ENCODE assay signal across 28 cellular contexts in genomic region chr14:94648801-94649200, GRCh38. TPM values are rescaled to one million over a fixed set of nuclear protein-coding genes. Genes with fewer than 3 reads are reported as not detected.
"Had no signal": no experiment of that assay in that cellular context is flagged by ENCODE, and none has a peak within 500 bp of the region (broad histone marks: within the 10 kb centered on the region; RNA-seq: fewer than 3 reads in every experiment).

No MANE protein-coding gene starts in this region.

- H3K4me3 ChIP-seq: SJSA1 had no signal

- H3K4me2 ChIP-seq: SK-N-SH had no signal

- H3K4me1 Mint-ChIP-seq: activated CD4-positive, alpha-beta T cell treated with anti-CD3 and anti-CD28 coated beads, Interleukin-2, amount 10 ng/mL, durations not matched to agents 24 days and 14 days; activated naive CD4-positive, alpha-beta T cell treated with anti-CD3 and anti-CD28 coated beads, Interleukin-2, amount 10 ng/mL, durations not matched to agents 7 days and 5 days; activated naive CD8-positive, alpha-beta T cell treated with anti-CD3 and anti-CD28 coated beads, Interleukin-2, amount 50 U/mL, for 24 hours; brain had no signal

- H3K4me3 Mint-ChIP-seq: activated CD4-positive, alpha-beta T cell treated with anti-CD3 and anti-CD28 coated beads, Interleukin-2, amount 10 ng/mL, durations not matched to agents 24 days and 14 days; activated CD8-positive, alpha-beta T cell treated with anti-CD3 and anti-CD28 coated beads, Interleukin-2, amount 10 ng/mL, durations not matched to agents 7 days and 5 days; activated naive CD4-positive, alpha-beta T cell treated with anti-CD3 and anti-CD28 coated beads, Interleukin-2, amount 10 ng/mL, durations not matched to agents 7 days and 5 days; activated naive CD8-positive, alpha-beta T cell; activated naive CD8-positive, alpha-beta T cell treated with anti-CD3 and anti-CD28 coated beads, Interleukin-2, amount 50 U/mL, for 24 hours; brain; T-helper 1 cell treated with Interleukin-12 subunit alpha and Interleukin-12 subunit beta and Interleukin-4 antibody, amounts not matched to agents 30 μg/mL and 1 μg/mL, for 36 hours; T-helper 2 cell treated with Interferon-gamma antibody and Interleukin-4, amounts not matched to agents 5 μg/mL and 100 μg/mL, for 36 hours had no signal

- H3K27me3 ChIP-seq: SJSA1 had no signal

- H3K9me2 ChIP-seq: SK-N-SH had no signal

- H3K4me1 ChIP-seq: SJSA1 had no signal

- H3K27ac ChIP-seq: SJSA1 had no signal

- DNase-seq: activated CD4-positive, alpha-beta T cell treated with anti-CD3 and anti-CD28 coated beads, Interleukin-2, amount 10 ng/mL, durations not matched to agents 24 days and 14 days; activated CD4-positive, alpha-beta T cell treated with anti-CD3 and anti-CD28 coated beads, Interleukin-2, amount 50 U/mL, for 48 hours; activated CD8-positive, alpha-beta memory T cell treated with anti-CD3 and anti-CD28 coated beads, Interleukin-2, amount 50 U/mL, for 48 hours; activated CD8-positive, alpha-beta T cell treated with anti-CD3 and anti-CD28 coated beads, Interleukin-2, amount 10 ng/mL, durations not matched to agents 7 days and 5 days; activated effector memory CD4-positive, alpha-beta T cell treated with Interleukin-2 at 50 U/mL for 16 hours; activated naive CD4-positive, alpha-beta T cell treated with anti-CD3 and anti-CD28 coated beads, Interleukin-2, amount 10 ng/mL, durations not matched to agents 7 days and 5 days; activated naive CD8-positive, alpha-beta T cell treated with anti-CD3 and anti-CD28 coated beads, Interleukin-2, amount 50 U/mL, for 24 hours; activated T-cell treated with anti-CD3 and anti-CD28 coated beads, Interleukin-2, amount 50 U/mL, for 48 hours; anterior cingulate cortex; central memory CD4-positive, alpha-beta T cell; Karpas-422; NCI-H1105; NCI-H1436; NCI-H1694; NCI-H1930; NCI-H2081 treated with DMSO at 0.1 percent for 48 hours; NCI-H345; NCI-H524 treated with DMSO at 0.1 percent for 48 hours; RPMI8226; SHP77 treated with DMSO at 0.1 percent for 48 hours; SK-N-SH had no signal

- H3K36me3 Mint-ChIP-seq: activated naive CD4-positive, alpha-beta T cell treated with anti-CD3 and anti-CD28 coated beads, Interleukin-2, amount 10 ng/mL, durations not matched to agents 7 days and 5 days; activated naive CD8-positive, alpha-beta T cell; brain had no signal

- H3K27ac Mint-ChIP-seq: activated CD4-positive, alpha-beta T cell treated with anti-CD3 and anti-CD28 coated beads, Interleukin-2, amount 10 ng/mL, durations not matched to agents 24 days and 14 days; activated CD8-positive, alpha-beta T cell treated with anti-CD3 and anti-CD28 coated beads, Interleukin-2, amount 10 ng/mL, durations not matched to agents 7 days and 5 days; activated naive CD4-positive, alpha-beta T cell treated with anti-CD3 and anti-CD28 coated beads, Interleukin-2, amount 10 ng/mL, durations not matched to agents 7 days and 5 days; activated naive CD8-positive, alpha-beta T cell; activated naive CD8-positive, alpha-beta T cell treated with anti-CD3 and anti-CD28 coated beads, Interleukin-2, amount 50 U/mL, for 24 hours; brain; T-helper 1 cell treated with Interleukin-12 subunit alpha and Interleukin-12 subunit beta and Interleukin-4 antibody, amounts not matched to agents 30 μg/mL and 1 μg/mL, for 36 hours; T-helper 2 cell treated with Interferon-gamma antibody and Interleukin-4, amounts not matched to agents 5 μg/mL and 100 μg/mL, for 36 hours had no signal

- H3K9ac ChIP-seq: SK-N-SH had no signal

- H3K36me3 ChIP-seq: SJSA1 had no signal

- H3K27me3 Mint-ChIP-seq: activated CD4-positive, alpha-beta T cell treated with anti-CD3 and anti-CD28 coated beads, Interleukin-2, amount 10 ng/mL, durations not matched to agents 24 days and 14 days; activated naive CD4-positive, alpha-beta T cell treated with anti-CD3 and anti-CD28 coated beads, Interleukin-2, amount 10 ng/mL, durations not matched to agents 7 days and 5 days had no signal

- ATAC-seq: activated CD8-positive, alpha-beta T cell treated with anti-CD3 and anti-CD28 coated beads, Interleukin-2, amount 10 ng/mL, durations not matched to agents 7 days and 5 days; activated naive CD8-positive, alpha-beta T cell treated with anti-CD3 and anti-CD28 coated beads, Interleukin-2, amount 50 U/mL, for 24 hours; Panc1 had no signal

- H3K9me3 ChIP-seq: SK-N-SH had no signal

- H3K9me3 Mint-ChIP-seq: activated CD4-positive, alpha-beta T cell treated with anti-CD3 and anti-CD28 coated beads, Interleukin-2, amount 10 ng/mL, durations not matched to agents 24 days and 14 days; activated naive CD4-positive, alpha-beta T cell treated with anti-CD3 and anti-CD28 coated beads, Interleukin-2, amount 10 ng/mL, durations not matched to agents 7 days and 5 days; T-helper 1 cell treated with Interleukin-12 subunit alpha and Interleukin-12 subunit beta and Interleukin-4 antibody, amounts not matched to agents 30 μg/mL and 1 μg/mL, for 36 hours; T-helper 2 cell treated with Interferon-gamma antibody and Interleukin-4, amounts not matched to agents 5 μg/mL and 100 μg/mL, for 36 hours had no signal

RNA-seq across cellular contexts. Expression of gene SERPINA3, which starts 36.6 kb away (rescaled TPM):
- total RNA-seq: activated CD4-positive, alpha-beta T cell treated with anti-CD3 and anti-CD28 coated beads, Interleukin-2, amount 10 ng/mL, durations not matched to agents 24 days and 14 days; activated CD8-positive, alpha-beta T cell treated with anti-CD3 and anti-CD28 coated beads, Interleukin-2, amount 10 ng/mL, durations not matched to agents 7 days and 5 days; NCI-H460 had no signal
